In genomic region chr17:350706-351435, GRCh38 we compare ENCODE assay signal across 1 cellular context.
TF ChIP-seq lines count a peak whose summit lies in the region.

No MANE protein-coding gene starts in this region.

TF ChIP-seq in A549, 52 proteins besides CTCF, POLR2A, EP300 and RAD21 (continued from another document):
- peak; percentile 36; the same call in 1 of the 2 replicates for TF ChIP-seq ESRRA (IDR thresholded peaks at IDR 0.05; ENCODE audit: borderline replicate concordance, low read length)
- no peak for TF ChIP-seq SMC3 (IDR thresholded peaks at IDR 0.05)
- TF ChIP-seq MAZ (IDR thresholded peaks at IDR 0.05; ENCODE audit: borderline replicate concordance, low read depth, low read length), result no peak
- no peak for TF ChIP-seq HMGXB4 (CRISPR knock-in tag; IDR thresholded peaks at IDR 0.05; ENCODE audit: borderline replicate concordance)
- TF ChIP-seq USF2 (IDR thresholded peaks at IDR 0.05), result no peak
- TF ChIP-seq BHLHE40 (IDR thresholded peaks at IDR 0.05; ENCODE audit: low read depth, low read length), result no peak
- no peak for TF ChIP-seq FOSB (CRISPR knock-in tag; IDR thresholded peaks at IDR 0.05)
- no peak for TF ChIP-seq POLR2AphosphoS2 (conservative IDR thresholded peaks at IDR 0.05; ENCODE audit: low read length)
- 0 out of 2 replicates have a peak, but pooled peaks have one; percentile 18 for TF ChIP-seq E2F6 (IDR thresholded peaks at IDR 0.05; ENCODE audit: borderline replicate concordance, low read depth)
- TF ChIP-seq KDM1A (IDR thresholded peaks at IDR 0.05; ENCODE audit: low read depth), result peak; percentile 86
- no peak; the same call in none of the 2 replicates for TF ChIP-seq HOXB5 (CRISPR knock-in tag; IDR thresholded peaks at IDR 0.05)
- TF ChIP-seq ZNF302 (CRISPR knock-in tag; IDR thresholded peaks at IDR 0.05), result no peak
- TF ChIP-seq EHMT2 (IDR thresholded peaks at IDR 0.05; ENCODE audit: low read depth), result no peak
- peak; percentile 41 to 50; a peak in 2 of 5 replicates for TF ChIP-seq JUN (IDR thresholded peaks at IDR 0.05)
- TF ChIP-seq BCL3 (IDR thresholded peaks at IDR 0.05), result no peak
- TF ChIP-seq PBX3 (IDR thresholded peaks at IDR 0.05), result peak; percentile 51; the same call in 1 of the 2 replicates
- no peak for TF ChIP-seq JUNB (IDR thresholded peaks at IDR 0.05)
- TF ChIP-seq HES2 (IDR thresholded peaks at IDR 0.05), result no peak
- no peak; the same call in 1 of the 2 replicates for TF ChIP-seq RARB (CRISPR knock-in tag; IDR thresholded peaks at IDR 0.05)
- TF ChIP-seq MAX (IDR thresholded peaks at IDR 0.05), result peak; percentile 77
- TF ChIP-seq ZSCAN20 (CRISPR knock-in tag; IDR thresholded peaks at IDR 0.05), result peak; percentile 85; the same call in 1 of the 2 replicates
- no peak for TF ChIP-seq CHD4 (IDR thresholded peaks at IDR 0.05; ENCODE audit: borderline replicate concordance)
- peak; percentile 87 for TF ChIP-seq HOXB13 (CRISPR knock-in tag; IDR thresholded peaks at IDR 0.05; ENCODE audit: low read depth)
- peak; percentile 12; the same call in 1 of the 2 replicates for TF ChIP-seq TFCP2L1 (CRISPR knock-in tag; IDR thresholded peaks at IDR 0.05)
- no peak for TF ChIP-seq CBX8 (IDR thresholded peaks at IDR 0.05)
- no peak for TF ChIP-seq ZC3H11A (IDR thresholded peaks at IDR 0.05)
- no peak for TF ChIP-seq NR3C1 (IDR thresholded peaks at IDR 0.05)
- TF ChIP-seq EHF (CRISPR knock-in tag; IDR thresholded peaks at IDR 0.05), result peak; percentile 53
- TF ChIP-seq ELK1 (IDR thresholded peaks at IDR 0.05; ENCODE audit: low read depth, low read length), result no peak
